8 cellular contexts compared by ENCODE assay signal in the genomic region with DNA sequence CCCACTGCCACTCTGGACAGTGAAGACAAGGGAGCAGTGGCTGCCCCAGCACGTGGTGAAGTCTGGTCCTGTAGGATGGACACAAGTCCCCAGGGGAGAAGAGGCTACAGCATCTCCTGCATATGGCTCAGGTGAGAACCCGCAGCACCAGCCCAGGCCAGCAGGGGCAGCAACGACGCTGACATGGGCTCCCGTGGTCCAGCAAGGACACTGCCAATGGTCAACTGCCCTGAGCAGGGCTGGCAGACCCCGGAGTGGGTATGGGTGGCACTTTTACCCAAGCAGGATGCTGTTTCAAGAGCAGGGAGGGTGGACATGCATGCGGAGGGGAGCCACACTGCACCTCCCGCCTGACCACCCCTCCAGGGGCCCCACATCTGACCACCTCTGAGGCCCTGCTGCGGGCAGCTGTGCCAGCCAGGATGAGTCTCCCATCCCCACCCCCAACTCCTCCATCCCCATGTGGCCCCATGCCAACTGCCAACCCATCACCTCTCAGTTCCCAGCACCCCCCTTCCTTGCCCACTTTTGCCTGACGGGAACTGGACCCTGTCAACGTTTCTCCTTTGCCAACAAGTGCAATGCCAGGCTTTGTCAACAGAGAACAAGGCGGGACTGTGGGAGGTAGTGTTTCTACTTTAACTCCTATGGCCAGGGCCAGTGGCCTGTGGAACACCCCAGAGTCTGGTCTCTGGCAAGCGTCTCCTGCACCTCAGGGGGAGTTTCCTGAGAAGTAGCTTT. TPM values are rescaled to one million over a fixed set of nuclear protein-coding genes. Genes with fewer than 3 reads are reported as not detected.
DNase-seq lines count a peak whose midpoint lies in the region; ATAC-seq and TF ChIP-seq lines count a peak whose summit lies in the region.

No MANE protein-coding gene starts in this region.

- peak in 1 of 3 donors; percentile 23 for TF ChIP-seq CTCF in ovary (IDR thresholded peaks at IDR 0.05)

- DNase-seq in activated naive CD4-positive, alpha-beta T cell treated with Interleukin-2 at 50 U/mL for 16 hours = peak; percentile 20
- no peak for DNase-seq in activated naive CD4-positive, alpha-beta T cell treated with anti-CD3 and anti-CD28 coated beads, Interleukin-2, amount 50 U/mL, for 16 hours
- peak; percentile 46 for DNase-seq in SK-MEL-5 (ENCODE audit: low read depth, low spot score)
- DNase-seq in ovary = peak in 4 of 5 donors; percentile 40 to 64 (median 54)
- DNase-seq in Kasumi-1 (lab: John Stamatoyannopoulos, UW) = no peak
- no peak for DNase-seq in GF-D8 (lab: John Stamatoyannopoulos, UW)

- no peak overlapping the region for H3K4me3 ChIP-seq in ovary

- no peaks in the 10 kb centered on the region for H3K27me3 ChIP-seq in ovary

- peaks cover 4% of the 10 kb centered on the region for H3K4me1 ChIP-seq in ovary (ENCODE audit: insufficient read depth)

- WGBS in ovary, 3 donors = 48 to 50% (median 49%) methylated on average over 13 of the region's 13 CpGs

- no peaks in the 10 kb centered on the region for H3K36me3 ChIP-seq in ovary

- in situ Hi-C loops in SK-MEL-5 (cut with HindIII; ENCODE audit: low pct_unique_long_range_greater_than_20kb, low sequenced_read_pairs) = no loop called here

- H3K9me3 ChIP-seq in ovary = no peaks in the 10 kb centered on the region

- no peak for TF ChIP-seq POLR2A in ovary (IDR thresholded peaks at IDR 0.05)

- H3K27ac ChIP-seq in ovary = no peak overlapping the region

- ATAC-seq in esophagus mucosa (peak; percentile 27), GM21381 (IDR thresholded peaks at IDR 0.05; ENCODE audit: unreplicated experiment) (no peak)

- intact Hi-C loops in ovary (cut with DNase I) = loop anchor here (2.0 to 5.0 kb wide), 6 partner anchors 60 to 188 kb away; a partner anchor contains a TSS

- TF ChIP-seq EP300 in ovary (IDR thresholded peaks at IDR 0.05) = no peak

RNA-seq across cellular contexts. Expression of a gene that starts 8.6 kb away (rescaled TPM):
- 11.3 and 17.8 TPM in 2 replicates for total RNA-seq in SK-MEL-5 (2014; rRNA removed; shearing (Covaris generic))
- polyA plus RNA-seq in SK-MEL-5 (2015; cell fraction: cytosol; rRNA removed) = 14.5 and 18.2 TPM in 2 replicates
- 42.8 and 59.9 TPM in 2 replicates for polyA plus RNA-seq in SK-MEL-5 (2015; cell fraction: nucleus; rRNA removed)
- total RNA-seq in esophagus mucosa (8.4 TPM), ovary (10 to 100 TPM; 15.6 to 24.2 (median 17.8) TPM)
- 1 to 10 TPM; 1.7 to 8.6 TPM for polyA plus RNA-seq in ovary

RNA-seq across cellular contexts. Expression of a gene that starts 8.8 kb away (rescaled TPM):
- 178 and 181 TPM in 2 replicates for total RNA-seq in SK-MEL-5 (2014; rRNA removed; shearing (Covaris generic))
- 176 and 232 TPM in 2 replicates for polyA plus RNA-seq in SK-MEL-5 (2015; cell fraction: cytosol; rRNA removed)
- 228 and 282 TPM in 2 replicates for polyA plus RNA-seq in SK-MEL-5 (2015; cell fraction: nucleus; rRNA removed)
- total RNA-seq in esophagus mucosa = 167 TPM
- 100 to 1,000 TPM in 3 of 7 donors, 10 to 100 TPM in 4; 51.0 to 130 (median 99.0) TPM for total RNA-seq in ovary
- 100 to 1,000 TPM in 1 of 2 donors, 10 to 100 TPM in 1; 66.0 to 224 TPM for polyA plus RNA-seq in ovary

RNA-seq across cellular contexts. Expression of a gene that starts 29.6 kb away (rescaled TPM):
- 41.9 and 53.7 TPM in 2 replicates for total RNA-seq in SK-MEL-5 (2014; rRNA removed; shearing (Covaris generic))
- 44.4 and 50.7 TPM in 2 replicates for polyA plus RNA-seq in SK-MEL-5 (2015; cell fraction: cytosol; rRNA removed)
- 40.0 and 41.1 TPM in 2 replicates for polyA plus RNA-seq in SK-MEL-5 (2015; cell fraction: nucleus; rRNA removed)
- total RNA-seq in esophagus mucosa (17.7 TPM), ovary (10 to 100 TPM; 14.4 to 25.9 (median 23.0) TPM)
- 10 to 100 TPM; 14.5 to 19.3 TPM for polyA plus RNA-seq in ovary

Comparison
In these comparisons a context has a peak if more than half of its experiments do, and no peak if none do; other contexts are left out.
1. DNase-seq: peak in activated naive CD4-positive, alpha-beta T cell treated with Interleukin-2 at 50 U/mL for 16 hours (single experiment), SK-MEL-5 (single experiment) and ovary (4 of 5); none in activated naive CD4-positive, alpha-beta T cell treated with anti-CD3 and anti-CD28 coated beads, Interleukin-2, amount 50 U/mL, for 16 hours (single experiment), Kasumi-1 (0 of 2) and GF-D8 (single experiment).